15 cellular contexts compared by ENCODE assay signal in the genomic region with DNA sequence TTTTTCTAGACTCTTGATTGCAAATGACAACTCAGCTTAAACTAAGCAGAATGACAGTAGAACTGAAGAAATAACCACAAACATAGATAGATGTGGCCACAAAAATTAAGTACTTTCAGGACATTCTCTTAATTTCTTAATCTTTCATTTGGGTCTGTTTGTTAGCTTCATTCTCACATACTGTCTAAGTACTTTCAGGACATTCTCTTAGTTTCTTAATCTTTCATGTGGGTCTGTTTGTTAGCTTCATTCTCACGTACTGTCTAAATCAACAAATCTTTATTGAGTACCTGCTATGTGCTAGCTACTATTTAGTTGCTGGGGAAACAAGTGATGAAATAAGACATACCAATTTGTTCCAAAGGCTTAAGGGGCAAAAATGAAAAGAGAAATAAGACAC. TPM values are rescaled to one million over a fixed set of nuclear protein-coding genes. Genes with fewer than 3 reads are reported as not detected.
DNase-seq lines count a peak whose midpoint lies in the region; ATAC-seq, FAIRE-seq and TF ChIP-seq lines count a peak whose summit lies in the region.
"Had no signal": no experiment of that assay in that cellular context is flagged by ENCODE, and none has a peak within 500 bp of the region (broad histone marks: within the 10 kb centered on the region; RNA-seq: fewer than 3 reads in every experiment).

No MANE protein-coding gene starts in this region.

- peaks cover 39 to 73% (median 55%) of the 10 kb centered on the region in 4 donors for H3K4me1 Mint-ChIP-seq in CD4-positive, alpha-beta memory T cell
- peaks cover 83 to 88% (median 85%) of the 10 kb centered on the region in 3 donors for H3K4me1 Mint-ChIP-seq in T-cell

- FAIRE-seq in GM18507 (lab: Jason Lieb, UNC) = peak; percentile 58
- FAIRE-seq: G401.6, TTC549 had no signal

- ATAC-seq in T-cell (replicated peaks in 1 of 4) = peak; percentile 49 to 85 (median 60)
- ATAC-seq in HG02763 (IDR thresholded peaks at IDR 0.05; ENCODE audit: unreplicated experiment) = no peak
- ATAC-seq in upper lobe of right lung = no peak
- no peak for ATAC-seq in GM19324 (IDR thresholded peaks at IDR 0.05; ENCODE audit: low FRiP score, unreplicated experiment)
- ATAC-seq in GM21717 (IDR thresholded peaks at IDR 0.05; ENCODE audit: unreplicated experiment) = no peak
- ATAC-seq: HCT116 had no signal

- H3K36me3 ChIP-seq in CD4-positive, alpha-beta memory T cell (ENCODE audit: insufficient read depth, low read length) = no peaks in the 10 kb centered on the region
- no peaks in the 10 kb centered on the region for H3K36me3 ChIP-seq in upper lobe of right lung
- H3K36me3 ChIP-seq: brain microvascular endothelial cell, neutrophil had no signal

- no peak overlapping the region for H3K27ac ChIP-seq in CD4-positive, alpha-beta memory T cell (ENCODE audit: low read depth, low read length)
- H3K27ac ChIP-seq in upper lobe of right lung = no peak overlapping the region
- H3K27ac ChIP-seq: brain microvascular endothelial cell, neutrophil had no signal

- H3K27me3 Mint-ChIP-seq in CD4-positive, alpha-beta memory T cell = no peaks in the 10 kb centered on the region
- H3K27me3 Mint-ChIP-seq in T-cell = no peaks in the 10 kb centered on the region

- peak overlapping the region in 6 of 7 donors; percentile 1 to 80 (median 37) for H3K27ac Mint-ChIP-seq in CD4-positive, alpha-beta memory T cell
- peak overlapping the region; percentile 85 to 91 for H3K27ac Mint-ChIP-seq in T-cell

- H3K9me3 Mint-ChIP-seq in CD4-positive, alpha-beta memory T cell = no peaks in the 10 kb centered on the region
- H3K9me3 Mint-ChIP-seq in T-cell = no peaks in the 10 kb centered on the region

- peaks cover 56% of the 10 kb centered on the region for H3K4me1 ChIP-seq in CD4-positive, alpha-beta memory T cell (ENCODE audit: insufficient read depth, low read length)
- peaks cover 4% of the 10 kb centered on the region for H3K4me1 ChIP-seq in upper lobe of right lung

- CTCF ChIA-PET in CD4-positive, alpha-beta memory T cell (lab: Charles Lee; ENCODE audit: partially characterized antibody) = interaction anchor here (1.1 to 1.2 kb wide), 2 partner anchors 8 to 30 kb away, joined by 3 read pairs; no protein-coding TSS in a partner anchor
- CTCF ChIA-PET in T-cell (lab: Charles Lee) = interaction anchor here (0.5 to 1.4 kb wide), 3 partner anchors 9 to 567 kb away, joined by 3 to 4 read pairs (median 3); no protein-coding TSS in a partner anchor

- H3K4me3 ChIP-seq in CD4-positive, alpha-beta memory T cell (ENCODE audit: low read length in 2 of 2) = no peak overlapping the region
- H3K4me3 ChIP-seq in fibroblast of pulmonary artery (replicated peaks; ENCODE audit: low read depth, low read length) = no peak overlapping the region
- H3K4me3 ChIP-seq in upper lobe of right lung = no peak overlapping the region

- POLR2A ChIA-PET in CD4-positive, alpha-beta memory T cell (lab: Charles Lee; ENCODE audit: partially characterized antibody) = interaction anchor here (0.8 to 3.2 kb wide), 4 partner anchors 12 to 93 kb away, joined by 3 to 16 read pairs (median 3); a partner anchor contains a TSS
- POLR2A ChIA-PET in T-cell (lab: Charles Lee) = interaction anchor here (0.6 to 1.3 kb wide), 7 partner anchors 17 to 674 kb away, joined by 3 to 5 read pairs (median 3); a partner anchor contains a TSS

- peak in 2 of 5 donors; percentile 5 to 19 for DNase-seq in CD4-positive, alpha-beta memory T cell
- DNase-seq in GM18507 (ENCODE audit: extremely low spot score, insufficient read length, low read depth) (no peak), T-cell (no peak), fibroblast of pulmonary artery (ENCODE audit: low read depth) (peak; percentile 4), upper lobe of right lung (no peak)
- DNase-seq: brain microvascular endothelial cell, foreskin fibroblast, NCI-H1092 had no signal

- H3K36me3 Mint-ChIP-seq in CD4-positive, alpha-beta memory T cell = peaks cover 0 to 4% of the 10 kb centered on the region in 2 donors
- peaks cover 11% of the 10 kb centered on the region for H3K36me3 Mint-ChIP-seq in T-cell

- no peaks in the 10 kb centered on the region for H3K9me3 ChIP-seq in CD4-positive, alpha-beta memory T cell (ENCODE audit: control insufficient read depth in 1 of 2, low read length in 2 of 2)
- H3K9me3 ChIP-seq in upper lobe of right lung = no peaks in the 10 kb centered on the region
- H3K9me3 ChIP-seq: neutrophil had no signal

- intact Hi-C loops in CD4-positive, alpha-beta memory T cell (cut with micrococcal nuclease) = no loop called here
- intact Hi-C loops in upper lobe of right lung (cut with DNase I) = no loop called here

- no peaks in the 10 kb centered on the region for H3K27me3 ChIP-seq in CD4-positive, alpha-beta memory T cell (ENCODE audit: insufficient read depth, low read length)
- no peaks in the 10 kb centered on the region for H3K27me3 ChIP-seq in upper lobe of right lung
- H3K27me3 ChIP-seq: brain microvascular endothelial cell, neutrophil had no signal

- TF ChIP-seq CTCF in fibroblast of pulmonary artery (IDR thresholded peaks at IDR 0.05; ENCODE audit: low read length, missing control alignments) (no peak), upper lobe of right lung (IDR thresholded peaks at IDR 0.05) (no peak)

- peak overlapping the region in 6 of 8 donors; percentile 43 to 76 (median 62) for H3K4me3 Mint-ChIP-seq in CD4-positive, alpha-beta memory T cell
- H3K4me3 Mint-ChIP-seq in T-cell = peak overlapping the region; percentile 44 to 66 (median 50)

RNA-seq across cellular contexts. Expression of a gene that starts 35.1 kb away (rescaled TPM):
- total RNA-seq in CD4-positive, alpha-beta memory T cell = 10 to 100 TPM; 26.2 to 27.1 TPM
- 10 to 100 TPM in 1 of 2 donors, 1 to 10 TPM in 1; 4.8 to 11.9 TPM for polyA plus RNA-seq in CD4-positive, alpha-beta memory T cell
- total RNA-seq in T-cell (10 to 100 TPM; 23.6 to 44.0 (median 28.4) TPM), upper lobe of right lung (9.8 TPM)

Comparison
In these comparisons a context has a peak if more than half of its experiments do, and no peak if none do; other contexts are left out.
1. ATAC-seq: peak in T-cell (4 of 4); none in HG02763 (single experiment), upper lobe of right lung (single experiment), GM19324 (single experiment) and GM21717 (single experiment).